Comparison of ENCODE assay signal across 8 cellular contexts in the genomic region with DNA sequence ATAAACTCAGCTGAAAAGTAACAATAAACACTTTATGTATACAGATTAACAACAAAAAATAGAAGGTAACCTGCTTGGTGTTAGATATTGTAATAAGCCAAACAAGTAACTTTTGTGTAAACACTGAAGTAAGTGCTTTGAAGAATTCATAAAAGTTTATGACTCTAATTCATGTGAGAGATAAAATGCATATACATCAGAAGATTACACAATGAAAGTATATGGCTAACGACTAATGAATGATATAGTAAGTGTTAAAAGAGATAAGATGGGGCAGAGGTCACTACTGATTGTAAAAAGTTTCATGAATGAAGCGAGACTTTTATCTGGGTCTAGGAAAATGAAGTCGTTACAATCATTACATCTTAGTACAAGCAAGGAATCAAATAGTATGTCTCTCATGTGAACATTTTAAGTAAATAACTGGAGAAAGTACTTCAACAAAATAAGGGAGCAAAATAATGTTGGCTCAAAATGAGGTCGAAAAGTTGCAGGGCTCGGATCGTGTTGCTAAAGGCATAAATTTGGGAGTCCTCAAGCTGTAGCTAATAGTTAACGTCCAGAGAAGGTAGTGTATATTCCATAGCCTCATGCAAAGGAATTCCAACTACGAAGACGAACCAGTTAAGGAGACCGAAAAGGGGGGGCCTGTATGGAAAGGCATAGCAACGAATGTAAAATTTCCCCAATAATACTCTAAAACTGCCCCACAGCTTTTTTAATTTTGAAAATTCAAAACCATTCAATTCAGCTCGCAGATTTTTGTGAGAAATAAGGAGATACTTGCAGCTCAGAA. TPM values are rescaled to one million over a fixed set of nuclear protein-coding genes. Genes with fewer than 3 reads are reported as not detected.
DNase-seq lines count a peak whose midpoint lies in the region; ATAC-seq and TF ChIP-seq lines count a peak whose summit lies in the region.

No MANE protein-coding gene starts in this region.

- H3K4me3 ChIP-seq in stomach smooth muscle (ENCODE audit: low read length in 2 of 2) = peak overlapping the region; percentile 88 to 89

- H3K4me1 Mint-ChIP-seq in activated T-cell treated with anti-CD3 and anti-CD28 coated beads, Interleukin-2, amount 50 U/mL, for 72 hours (ENCODE audit: low read depth) = peaks cover 35% of the 10 kb centered on the region
- H3K4me1 Mint-ChIP-seq in activated naive CD8-positive, alpha-beta T cell (ENCODE audit: low read depth) = peaks cover 25% of the 10 kb centered on the region

- H3K36me3 ChIP-seq in stomach smooth muscle (ENCODE audit: control insufficient read depth in 2 of 2, insufficient read depth in 2 of 2, low read length in 2 of 2) = peaks cover 3 to 4% of the 10 kb centered on the region in 2 donors

- H3K4me1 ChIP-seq in stomach smooth muscle (ENCODE audit: control insufficient read depth, insufficient read depth, low read length) = peaks cover 10% of the 10 kb centered on the region

- DNase-seq in activated T-cell treated with anti-CD3 and anti-CD28 coated beads, Interleukin-2, amount 50 U/mL, for 72 hours = no peak
- no peak for DNase-seq in activated T-cell treated with anti-CD3 and anti-CD28 coated beads, Interleukin-2, amount 50 U/mL, for 48 hours
- DNase-seq in inferior parietal cortex (ENCODE audit: extremely low spot score) (peak; percentile 19), SIG-M5 (lab: John Stamatoyannopoulos, UW) (no peak), omental fat pad (ENCODE audit: low spot score) (no peak)

- H3K27ac ChIP-seq in stomach smooth muscle (ENCODE audit: low read length) = peak overlapping the region; percentile 91

- no peaks in the 10 kb centered on the region for H3K9me3 Mint-ChIP-seq in activated T-cell treated with anti-CD3 and anti-CD28 coated beads, Interleukin-2, amount 50 U/mL, for 72 hours
- H3K9me3 Mint-ChIP-seq in activated naive CD8-positive, alpha-beta T cell (ENCODE audit: low read depth) = no peaks in the 10 kb centered on the region

- ATAC-seq in activated T-cell treated with anti-CD3 and anti-CD28 coated beads, Interleukin-2, amount 50 U/mL, for 72 hours (replicated peaks in 1 of 2) = no peak
- ATAC-seq in HG03378 (IDR thresholded peaks at IDR 0.05; ENCODE audit: unreplicated experiment) (no peak), omental fat pad (ENCODE audit: low FRiP score) (no peak)

- no peaks in the 10 kb centered on the region for H3K27me3 Mint-ChIP-seq in activated T-cell treated with anti-CD3 and anti-CD28 coated beads, Interleukin-2, amount 50 U/mL, for 72 hours (ENCODE audit: low read depth)
- no peaks in the 10 kb centered on the region for H3K27me3 Mint-ChIP-seq in activated naive CD8-positive, alpha-beta T cell

- H3K27me3 ChIP-seq in stomach smooth muscle (ENCODE audit: control insufficient read depth in 1 of 2, insufficient read depth in 2 of 2, low read length in 2 of 2) = no peaks in the 10 kb centered on the region

- peak overlapping the region; percentile 97 to 99 for H3K4me3 Mint-ChIP-seq in activated T-cell treated with anti-CD3 and anti-CD28 coated beads, Interleukin-2, amount 50 U/mL, for 72 hours
- peak overlapping the region; percentile 99 for H3K4me3 Mint-ChIP-seq in activated naive CD8-positive, alpha-beta T cell

- no peaks in the 10 kb centered on the region for H3K9me3 ChIP-seq in stomach smooth muscle (ENCODE audit: control insufficient read depth in 2 of 2, low read length in 2 of 2)

- H3K27ac Mint-ChIP-seq in activated T-cell treated with anti-CD3 and anti-CD28 coated beads, Interleukin-2, amount 50 U/mL, for 72 hours = peak overlapping the region; percentile 99
- peak overlapping the region; percentile 98 for H3K27ac Mint-ChIP-seq in activated naive CD8-positive, alpha-beta T cell

- no peak for TF ChIP-seq CTCF in omental fat pad (IDR thresholded peaks at IDR 0.05)

- H3K9ac ChIP-seq in stomach smooth muscle (ENCODE audit: low read length in 2 of 2) = peak overlapping the region; percentile 90 to 94

- H3K36me3 Mint-ChIP-seq in activated T-cell treated with anti-CD3 and anti-CD28 coated beads, Interleukin-2, amount 50 U/mL, for 72 hours (ENCODE audit: insufficient read depth in 2 of 2) = peaks cover 13 to 20% of the 10 kb centered on the region in 2 donors
- H3K36me3 Mint-ChIP-seq in activated naive CD8-positive, alpha-beta T cell = no peaks in the 10 kb centered on the region

RNA-seq across cellular contexts. Expression of a gene that starts 1.0 kb away (rescaled TPM):
- 100 to 1,000 TPM; 279 to 288 TPM for total RNA-seq in activated T-cell treated with anti-CD3 and anti-CD28 coated beads, Interleukin-2, amount 50 U/mL, for 72 hours
- 100 to 1,000 TPM in 1 of 4 donors, 10 to 100 TPM in 3; 50.3 to 131 (median 81.9) TPM for total RNA-seq in omental fat pad
